ENCODE assay signal across 8 cellular contexts in the genomic region with DNA sequence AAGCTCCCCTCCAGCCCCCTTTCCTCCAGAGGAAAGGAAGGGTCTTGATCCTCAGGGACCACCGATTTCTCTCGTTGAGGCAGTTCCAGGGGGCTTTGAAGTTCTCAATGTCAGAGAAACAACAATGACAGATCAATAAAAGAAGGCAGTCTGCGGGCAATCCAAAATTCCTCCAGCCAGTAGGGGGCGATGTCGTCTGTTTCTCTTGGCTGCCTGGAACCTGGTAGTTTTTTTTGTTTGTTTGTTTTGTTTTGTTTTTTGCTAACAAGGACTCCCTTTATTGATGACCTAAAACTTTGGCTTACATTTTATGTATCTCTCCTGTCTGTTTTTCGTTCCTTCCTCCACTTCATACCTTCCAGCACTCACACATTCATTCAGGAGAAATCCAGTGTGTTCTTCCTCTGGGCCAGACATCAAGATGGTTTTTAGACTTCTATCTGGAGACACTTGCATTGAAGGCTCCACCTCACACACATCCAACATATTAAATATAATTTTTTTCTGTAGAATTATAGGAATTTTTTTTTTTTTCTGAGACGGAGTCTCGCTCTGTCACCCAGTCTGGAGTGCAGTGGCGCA.
A peak's percentile ranks its signal among the peaks of the same experiment; 100 is the strongest.
DNase-seq lines count a peak whose midpoint lies in the region; ATAC-seq and TF ChIP-seq lines count a peak whose summit lies in the region.

No MANE protein-coding gene starts in this region.

- no peaks in the 10 kb centered on the region for H3K27me3 ChIP-seq in Caco-2 (replicated peaks; ENCODE audit: control insufficient read depth, insufficient read depth, low read length)
- H3K27me3 ChIP-seq in psoas muscle (ENCODE audit: insufficient read depth in 3 of 3, low read length in 2 of 3): peaks cover 0 to 1% (median 0%) of the 10 kb centered on the region in 3 donors

- H3K4me1 Mint-ChIP-seq in Caco-2 (ENCODE audit: low read depth, unreplicated experiment): no peaks in the 10 kb centered on the region
- H3K4me1 Mint-ChIP-seq in activated CD8-positive, alpha-beta T cell treated with anti-CD3 and anti-CD28 coated beads for 36 hours (ENCODE audit: low read depth): peaks cover 21% of the 10 kb centered on the region

- DNase-seq in Caco-2: peak in 1 of 2 experiments; percentile 49
- peak; percentile 85 for DNase-seq in activated CD8-positive, alpha-beta T cell treated with anti-CD3 and anti-CD28 coated beads for 36 hours
- peak; percentile 8 for DNase-seq in epithelial cell of esophagus (ENCODE audit: low read depth)
- no peak for DNase-seq in psoas muscle

- no peak overlapping the region for H3K4me3 Mint-ChIP-seq in Caco-2 (ENCODE audit: unreplicated experiment)
- no peak overlapping the region for H3K4me3 Mint-ChIP-seq in activated CD8-positive, alpha-beta T cell treated with anti-CD3 and anti-CD28 coated beads for 36 hours

- BruUV-seq in Caco-2 (replicated peaks; lab: Mats Ljungman, UMichigan): no TSS peak

- H3K27ac ChIP-seq in psoas muscle: no peak overlapping the region

- no peak for ATAC-seq in activated CD8-positive, alpha-beta T cell treated with anti-CD3 and anti-CD28 coated beads for 36 hours
- ATAC-seq in psoas muscle: no peak
- ATAC-seq in HG03469 (IDR thresholded peaks at IDR 0.05; ENCODE audit: unreplicated experiment): no peak
- ATAC-seq in HG03520 (IDR thresholded peaks at IDR 0.05; ENCODE audit: unreplicated experiment): no peak
- no peak for ATAC-seq in GM18861 (IDR thresholded peaks at IDR 0.05; ENCODE audit: unreplicated experiment)

- peaks cover 7% of the 10 kb centered on the region for H3K27me3 Mint-ChIP-seq in Caco-2 (ENCODE audit: insufficient read depth, unreplicated experiment)
- H3K27me3 Mint-ChIP-seq in activated CD8-positive, alpha-beta T cell treated with anti-CD3 and anti-CD28 coated beads for 36 hours: peaks cover 6% of the 10 kb centered on the region

- no peaks in the 10 kb centered on the region for H3K36me3 Mint-ChIP-seq in Caco-2 (ENCODE audit: insufficient read depth, unreplicated experiment)
- H3K36me3 Mint-ChIP-seq in activated CD8-positive, alpha-beta T cell treated with anti-CD3 and anti-CD28 coated beads for 36 hours (ENCODE audit: low read depth): no peaks in the 10 kb centered on the region

- H3K4me1 ChIP-seq in Caco-2 (no peaks in the 10 kb centered on the region), psoas muscle (no peaks in the 10 kb centered on the region)

- no peaks in the 10 kb centered on the region for H3K36me3 ChIP-seq in Caco-2 (ENCODE audit: control insufficient read depth, insufficient read depth, low read length)
- no peaks in the 10 kb centered on the region for H3K36me3 ChIP-seq in psoas muscle (ENCODE audit: insufficient read depth in 1 of 2, low read depth in 1 of 2)

- CTCF ChIA-PET in Caco-2 (lab: Charles Lee): no interaction called here
- CTCF ChIA-PET in activated CD8-positive, alpha-beta T cell treated with anti-CD3 and anti-CD28 coated beads for 36 hours (lab: Charles Lee): interaction anchor here (0.7 to 1.8 kb wide), 23 partner anchors 9 to 738 kb away, joined by 3 to 8 read pairs (median 3); partner anchors contain the start of gene TLE3

- no peak overlapping the region for H3K27ac Mint-ChIP-seq in Caco-2 (ENCODE audit: unreplicated experiment)
- H3K27ac Mint-ChIP-seq in activated CD8-positive, alpha-beta T cell treated with anti-CD3 and anti-CD28 coated beads for 36 hours: no peak overlapping the region

- H3K4me3 ChIP-seq in Caco-2 (ENCODE audit: low read depth, low read length) (no peak overlapping the region), epithelial cell of esophagus (ENCODE audit: low read length) (no peak overlapping the region), psoas muscle (no peak overlapping the region)

- POLR2A ChIA-PET in Caco-2 (lab: Charles Lee): no interaction called here
- POLR2A ChIA-PET in activated CD8-positive, alpha-beta T cell treated with anti-CD3 and anti-CD28 coated beads for 36 hours (lab: Charles Lee): no interaction called here

- H3K9me3 ChIP-seq in Caco-2 (no peaks in the 10 kb centered on the region), psoas muscle (no peaks in the 10 kb centered on the region)

- intact Hi-C loops in Caco-2 (cut with micrococcal nuclease; ENCODE audit: unreplicated experiment): no loop called here
- intact Hi-C loops in activated CD8-positive, alpha-beta T cell treated with anti-CD3 and anti-CD28 coated beads for 36 hours (cut with micrococcal nuclease): loop anchor here (10.0 kb wide), 2 partner anchors 154 to 366 kb away; partner anchors contain the start of gene TLE3
- intact Hi-C loops in psoas muscle (cut with DNase I): loop anchor here (5.0 to 10.0 kb wide), 2 partner anchors 756 to 758 kb away; no protein-coding TSS in a partner anchor

- H3K9me3 Mint-ChIP-seq in Caco-2 (ENCODE audit: unreplicated experiment): no peaks in the 10 kb centered on the region
- no peaks in the 10 kb centered on the region for H3K9me3 Mint-ChIP-seq in activated CD8-positive, alpha-beta T cell treated with anti-CD3 and anti-CD28 coated beads for 36 hours

- 57 to 68% (median 60%) methylated on average over 9 of the region's 9 CpGs for WGBS in psoas muscle, 3 donors

- peak; percentile 51 to 72 for TF ChIP-seq CTCF in Caco-2 (IDR thresholded peaks at IDR 0.05; ENCODE audit: insufficient read depth in 1 of 2, low read depth in 1 of 2, low read length in 1 of 2, severe bottlenecking in 1 of 2, unreplicated experiment in 1 of 2)
- TF ChIP-seq CTCF in LNCAP (IDR thresholded peaks at IDR 0.05): peak; percentile 83
- TF ChIP-seq CTCF in activated CD8-positive, alpha-beta T cell treated with anti-CD3 and anti-CD28 coated beads for 36 hours (IDR thresholded peaks at IDR 0.05): peak; percentile 75
- TF ChIP-seq CTCF in epithelial cell of esophagus (IDR thresholded peaks at IDR 0.05; ENCODE audit: insufficient read depth, low read depth, low read length, missing control alignments): peak; percentile 71
- peak; percentile 67 for TF ChIP-seq CTCF in psoas muscle (IDR thresholded peaks at IDR 0.05)

Comparison
In these comparisons a context has a peak if more than half of its experiments do, and no peak if none do; other contexts are left out.
1. DNase-seq: peak in activated CD8-positive, alpha-beta T cell treated with anti-CD3 and anti-CD28 coated beads for 36 hours (single experiment) and epithelial cell of esophagus (single experiment); none in psoas muscle (0 of 2).
2. Peak in every context shown above with its lines, with median percentiles within 50 percentile points of each other: CTCF ChIP-seq.